12 cellular contexts compared by ENCODE assay signal in genomic region chr2:210496512-210496911, GRCh38. TPM values are rescaled to one million over a fixed set of nuclear protein-coding genes. Genes with fewer than 3 reads are reported as not detected.
DNase-seq lines count a peak whose midpoint lies in the region; ATAC-seq lines count a peak whose summit lies in the region.
"Had no signal": no experiment of that assay in that cellular context is flagged by ENCODE, and none has a peak within 500 bp of the region (broad histone marks: within the 10 kb centered on the region; RNA-seq: fewer than 3 reads in every experiment).

No MANE protein-coding gene starts in this region.

- no peak overlapping the region for H2BK5ac ChIP-seq in neuronal stem cell (ENCODE audit: low read length)

- no peak overlapping the region for H3K27ac Mint-ChIP-seq in stimulated activated memory B cell treated with anti-CD40 and anti-IgM and Interleukin-4, amounts not matched to agents 10 μg/mL and 1 μg/mL and 100 μg/mL, for 72 hours

- no peak overlapping the region for H2BK15ac ChIP-seq in neuronal stem cell (ENCODE audit: low read length)

- no peak overlapping the region for H4K91ac ChIP-seq in neuronal stem cell (ENCODE audit: low read depth, low read length, poor library complexity)

- H3K18ac ChIP-seq in neuronal stem cell (ENCODE audit: low read length): no peak overlapping the region

- H3K4me1 ChIP-seq in neuronal stem cell (ENCODE audit: control insufficient read depth in 2 of 2, insufficient read depth in 1 of 2, low read depth in 1 of 2, low read length in 2 of 2): no peaks in the 10 kb centered on the region
- H3K4me1 ChIP-seq: body of pancreas, transverse colon had no signal

- H3K27me3 ChIP-seq in neuronal stem cell (ENCODE audit: control insufficient read depth in 3 of 3, insufficient read depth in 3 of 3, low read depth in 1 of 3, low read length in 3 of 3): no peaks in the 10 kb centered on the region
- H3K27me3 ChIP-seq: body of pancreas, transverse colon had no signal

- H3K4me3 ChIP-seq in neuronal stem cell (ENCODE audit: low read length in 2 of 2): no peak overlapping the region
- H3K4me3 ChIP-seq: body of pancreas, transverse colon had no signal

- no peak overlapping the region for H3K4ac ChIP-seq in neuronal stem cell (ENCODE audit: low read length)

- no peak overlapping the region for H3K4me2 ChIP-seq in neuronal stem cell (ENCODE audit: insufficient read depth, low read length, poor library complexity, severe bottlenecking)

- no peaks in the 10 kb centered on the region for H3K36me3 ChIP-seq in neuronal stem cell (replicated peaks in 1 of 2; ENCODE audit: control insufficient read depth in 2 of 2, insufficient read depth in 2 of 2, low read length in 2 of 2)
- H3K36me3 ChIP-seq: transverse colon had no signal

- H3K23ac ChIP-seq in neuronal stem cell (ENCODE audit: low read depth, low read length, poor library complexity): no peak overlapping the region

- H3K9ac ChIP-seq in neuronal stem cell (ENCODE audit: low read depth, low read length, poor library complexity): no peak overlapping the region

- no peak overlapping the region for H2BK120ac ChIP-seq in neuronal stem cell (ENCODE audit: low read depth, low read length)

- H3K9me3 ChIP-seq in neuronal stem cell (replicated peaks in 1 of 2; ENCODE audit: control insufficient read depth in 2 of 2, insufficient read depth in 1 of 2, low read depth in 1 of 2, low read length in 2 of 2): peaks cover 3 to 18% of the 10 kb centered on the region in 2 donors
- H3K9me3 ChIP-seq: body of pancreas, transverse colon had no signal

- no peak overlapping the region for H3K4me3 Mint-ChIP-seq in stimulated activated memory B cell treated with anti-CD40 and anti-IgM and Interleukin-4, amounts not matched to agents 10 μg/mL and 1 μg/mL and 100 μg/mL, for 72 hours

- no peaks in the 10 kb centered on the region for H3K27me3 Mint-ChIP-seq in stimulated activated memory B cell treated with anti-CD40 and anti-IgM and Interleukin-4, amounts not matched to agents 10 μg/mL and 1 μg/mL and 100 μg/mL, for 72 hours

- no peak overlapping the region for H4K8ac ChIP-seq in neuronal stem cell (ENCODE audit: low read depth, low read length)

- H3K14ac ChIP-seq in neuronal stem cell (ENCODE audit: low read length): no peak overlapping the region

- H3K36me3 Mint-ChIP-seq in stimulated activated memory B cell treated with anti-CD40 and anti-IgM and Interleukin-4, amounts not matched to agents 10 μg/mL and 1 μg/mL and 100 μg/mL, for 72 hours: no peaks in the 10 kb centered on the region

- peaks cover 7% of the 10 kb centered on the region for H3K4me1 Mint-ChIP-seq in stimulated activated memory B cell treated with anti-CD40 and anti-IgM and Interleukin-4, amounts not matched to agents 10 μg/mL and 1 μg/mL and 100 μg/mL, for 72 hours

- no peak overlapping the region for H2AFZ ChIP-seq in neuronal stem cell (ENCODE audit: low read length)

- H3K9me3 Mint-ChIP-seq in stimulated activated memory B cell treated with anti-CD40 and anti-IgM and Interleukin-4, amounts not matched to agents 10 μg/mL and 1 μg/mL and 100 μg/mL, for 72 hours: peaks cover 2% of the 10 kb centered on the region

- DNase-seq in AG08395 (ENCODE audit: low spot score): no peak
- no peak for DNase-seq in posterior vena cava (ENCODE audit: low spot score)
- DNase-seq in neuronal stem cell (ENCODE audit: low spot score): no peak
- DNase-seq: body of pancreas, NCI-H1417, NCI-H774, T-helper 2 cell, transverse colon had no signal

- WGBS in neuronal stem cell (ENCODE audit: extremely low coverage in 2 of 2, insufficient read length in 2 of 2, insufficient replicate concordance in 1 of 2), 2 donors: 100% methylated on average over 1 of the region's 3 CpGs; no CpG with 5 or more reads in 1 of the 2 donors

- ATAC-seq in GM19328 (IDR thresholded peaks at IDR 0.05; ENCODE audit: unreplicated experiment) (peak; percentile 64), HG02759 (IDR thresholded peaks at IDR 0.05; ENCODE audit: unreplicated experiment) (peak; percentile 77), HG03520 (IDR thresholded peaks at IDR 0.05; ENCODE audit: unreplicated experiment) (peak; percentile 57)
- ATAC-seq in stimulated activated memory B cell treated with anti-CD40 and anti-IgM and Interleukin-4, amounts not matched to agents 10 μg/mL and 1 μg/mL and 100 μg/mL, for 72 hours: peak; percentile 86
- ATAC-seq: body of pancreas had no signal

- intact Hi-C loops in posterior vena cava (cut with DNase I): no loop called here

- no peak overlapping the region for H2BK12ac ChIP-seq in neuronal stem cell (ENCODE audit: low read length)

- no peak overlapping the region for H2AK5ac ChIP-seq in neuronal stem cell (ENCODE audit: low read depth, low read length)

- no peak overlapping the region for H3K27ac ChIP-seq in neuronal stem cell (replicated peaks; ENCODE audit: low read length)
- H3K27ac ChIP-seq: body of pancreas, transverse colon had no signal

- peaks cover 2% of the 10 kb centered on the region for H3K79me1 ChIP-seq in neuronal stem cell (ENCODE audit: low read depth, low read length)

RNA-seq across cellular contexts. Expression of gene LANCL1, which starts 20.0 kb away (rescaled TPM):
- 10 to 100 TPM; 36.8 to 42.0 TPM for total RNA-seq in posterior vena cava
- polyA plus RNA-seq in neuronal stem cell (2013, experiment 1 of 2): 46.0 TPM
- polyA plus RNA-seq in neuronal stem cell (2013, experiment 2 of 2): 44.9 TPM

RNA-seq across cellular contexts. Expression of gene CPS1, which starts 59.9 kb away (rescaled TPM):
- 1 to 10 TPM; 2.7 to 5.5 TPM for total RNA-seq in posterior vena cava
- polyA plus RNA-seq in neuronal stem cell (2013, experiment 1 of 2): 29.0 TPM
- 29.4 TPM for polyA plus RNA-seq in neuronal stem cell (2013, experiment 2 of 2)
